In genomic region chr2:74269667-74270066, GRCh38 we compare ENCODE assay signal across 27 cellular contexts.
"Had no signal": no experiment of that assay in that cellular context is flagged by ENCODE, and none has a peak within 500 bp of the region (broad histone marks: within the 10 kb centered on the region; RNA-seq: fewer than 3 reads in every experiment).

No MANE protein-coding gene starts in this region.

- H3K4me1 ChIP-seq: breast epithelium, Peyer's patch, SJCRH30 had no signal

- H3K27me3 Mint-ChIP-seq: activated CD4-positive, alpha-beta T cell treated with anti-CD3 and anti-CD28 coated beads, Interleukin-2, amount 10 ng/mL, durations not matched to agents 7 days and 5 days; activated CD8-positive, alpha-beta memory T cell treated with anti-CD3 and anti-CD28 coated beads, Interleukin-2, amount 10 ng/mL, durations not matched to agents 7 days and 5 days; activated T-cell treated with anti-CD3 and anti-CD28 coated beads, Interleukin-2, amount 50 U/mL, for 24 hours had no signal

- H3K27ac Mint-ChIP-seq: activated CD4-positive, alpha-beta T cell treated with anti-CD3 and anti-CD28 coated beads, Interleukin-2, amount 10 ng/mL, durations not matched to agents 7 days and 5 days; activated CD8-positive, alpha-beta memory T cell treated with anti-CD3 and anti-CD28 coated beads, Interleukin-2, amount 10 ng/mL, durations not matched to agents 7 days and 5 days; activated T-cell treated with anti-CD3 and anti-CD28 coated beads, Interleukin-2, amount 50 U/mL, for 24 hours; activated T-helper 1 cell treated with anti-CD3 and anti-CD28 coated beads, Interleukin-12 subunit alpha, Interleukin-12 subunit beta, Interleukin-2, Interleukin-4 antibody, amounts not matched to agents 30 ng/mL and 10 ng/mL and 1 ng/mL, durations not matched to agents 14 hours and 24 hours and 36 hours had no signal

- H3K27me3 ChIP-seq: breast epithelium, Peyer's patch, SJCRH30 had no signal

- H3K36me3 Mint-ChIP-seq: activated CD8-positive, alpha-beta memory T cell treated with anti-CD3 and anti-CD28 coated beads, Interleukin-2, amount 10 ng/mL, durations not matched to agents 7 days and 5 days had no signal

- H3K9me3 Mint-ChIP-seq: activated CD4-positive, alpha-beta T cell treated with anti-CD3 and anti-CD28 coated beads, Interleukin-2, amount 10 ng/mL, durations not matched to agents 7 days and 5 days; activated T-cell treated with anti-CD3 and anti-CD28 coated beads, Interleukin-2, amount 50 U/mL, for 24 hours; activated T-helper 1 cell treated with anti-CD3 and anti-CD28 coated beads, Interleukin-12 subunit alpha, Interleukin-12 subunit beta, Interleukin-2, Interleukin-4 antibody, amounts not matched to agents 30 ng/mL and 10 ng/mL and 1 ng/mL, durations not matched to agents 14 hours and 24 hours and 36 hours had no signal

- H3K36me3 ChIP-seq: breast epithelium, Peyer's patch, SJCRH30 had no signal

- H3K9me3 ChIP-seq: breast epithelium, Peyer's patch, SJCRH30, SK-N-SH had no signal

- DNase-seq: activated CD4-positive, alpha-beta T cell treated with anti-CD3 and anti-CD28 coated beads, Interleukin-2, amount 10 ng/mL, durations not matched to agents 7 days and 5 days; activated CD4-positive, CD25-positive, alpha-beta regulatory T cell; activated CD8-positive, alpha-beta memory T cell treated with anti-CD3 and anti-CD28 coated beads, Interleukin-2, amount 10 ng/mL, durations not matched to agents 7 days and 5 days; activated effector memory CD4-positive, alpha-beta T cell treated with anti-CD3 and anti-CD28 coated beads, Interleukin-2, amount 50 U/mL, for 16 hours; activated naive CD4-positive, alpha-beta T cell treated with Interleukin-2 at 50 U/mL for 16 hours; activated T-cell treated with anti-CD3 and anti-CD28 coated beads, Interleukin-2, amount 50 U/mL, for 24 hours; aorta; central memory CD4-positive, alpha-beta T cell; cortex of kidney; Kasumi-1; NCI-H1105 treated with DMSO at 0.1 percent for 48 hours; NCI-H1436 treated with DMSO at 0.1 percent for 48 hours; NCI-H187; NCI-H2081; NCI-H510A treated with DMSO at 0.1 percent for 48 hours; NCI-H69; NK-92 treated with Interleukin-12 subunit alpha and Interleukin-12 subunit beta, amount 100 ng/mL, for 24 hours; Peyer's patch; Right ventricle myocardium superior; SJCRH30; SK-N-SH; T-helper 1 cell; T-helper 9 cell had no signal

- H3K4me3 Mint-ChIP-seq: activated CD4-positive, alpha-beta T cell treated with anti-CD3 and anti-CD28 coated beads, Interleukin-2, amount 10 ng/mL, durations not matched to agents 7 days and 5 days; activated CD8-positive, alpha-beta memory T cell treated with anti-CD3 and anti-CD28 coated beads, Interleukin-2, amount 10 ng/mL, durations not matched to agents 7 days and 5 days; activated T-cell treated with anti-CD3 and anti-CD28 coated beads, Interleukin-2, amount 50 U/mL, for 24 hours; activated T-helper 1 cell treated with anti-CD3 and anti-CD28 coated beads, Interleukin-12 subunit alpha, Interleukin-12 subunit beta, Interleukin-2, Interleukin-4 antibody, amounts not matched to agents 30 ng/mL and 10 ng/mL and 1 ng/mL, durations not matched to agents 14 hours and 24 hours and 36 hours had no signal

- H3K27ac ChIP-seq: breast epithelium, Peyer's patch, RWPE1, SJCRH30, VCaP had no signal

- ATAC-seq: activated CD8-positive, alpha-beta memory T cell treated with anti-CD3 and anti-CD28 coated beads, Interleukin-2, amount 10 ng/mL, durations not matched to agents 7 days and 5 days had no signal

- H3K4me3 ChIP-seq: breast epithelium, Peyer's patch, SJCRH30 had no signal
